ENCODE assay signal across 1 cellular context in the genomic region with DNA sequence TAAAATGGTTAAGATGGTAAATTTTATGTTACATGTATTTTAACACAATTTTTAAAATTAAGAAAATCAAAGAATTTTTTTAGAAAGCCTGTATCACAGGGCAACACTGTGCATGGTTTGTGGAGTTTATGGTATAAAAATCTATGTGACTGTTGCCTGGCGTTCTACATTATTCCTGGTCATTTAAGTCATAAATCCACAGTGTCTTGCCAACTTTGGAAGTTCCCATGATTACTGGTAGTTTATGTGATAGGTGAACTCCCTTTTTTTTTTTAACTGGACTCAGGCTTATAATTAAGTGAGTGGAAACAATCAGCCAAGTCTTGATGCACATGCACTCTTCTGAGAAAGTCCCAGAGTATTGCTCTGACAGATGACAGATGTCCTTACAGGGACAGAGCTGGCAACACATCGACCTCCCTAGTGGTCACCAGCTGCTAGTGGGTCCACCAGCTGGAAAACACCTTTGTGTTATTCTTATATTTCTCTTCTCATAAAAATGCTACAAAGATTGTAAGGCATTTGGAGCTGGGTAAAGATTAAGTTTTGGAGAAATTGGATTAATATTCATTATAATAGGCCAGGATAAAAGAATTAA.
TF ChIP-seq lines count a peak whose summit lies in the region.

No MANE protein-coding gene starts in this region.

TF ChIP-seq in GM23338, 12 proteins besides CTCF, POLR2A, EP300 and RAD21 (continued from another document):
- TF ChIP-seq, protein P1, sequence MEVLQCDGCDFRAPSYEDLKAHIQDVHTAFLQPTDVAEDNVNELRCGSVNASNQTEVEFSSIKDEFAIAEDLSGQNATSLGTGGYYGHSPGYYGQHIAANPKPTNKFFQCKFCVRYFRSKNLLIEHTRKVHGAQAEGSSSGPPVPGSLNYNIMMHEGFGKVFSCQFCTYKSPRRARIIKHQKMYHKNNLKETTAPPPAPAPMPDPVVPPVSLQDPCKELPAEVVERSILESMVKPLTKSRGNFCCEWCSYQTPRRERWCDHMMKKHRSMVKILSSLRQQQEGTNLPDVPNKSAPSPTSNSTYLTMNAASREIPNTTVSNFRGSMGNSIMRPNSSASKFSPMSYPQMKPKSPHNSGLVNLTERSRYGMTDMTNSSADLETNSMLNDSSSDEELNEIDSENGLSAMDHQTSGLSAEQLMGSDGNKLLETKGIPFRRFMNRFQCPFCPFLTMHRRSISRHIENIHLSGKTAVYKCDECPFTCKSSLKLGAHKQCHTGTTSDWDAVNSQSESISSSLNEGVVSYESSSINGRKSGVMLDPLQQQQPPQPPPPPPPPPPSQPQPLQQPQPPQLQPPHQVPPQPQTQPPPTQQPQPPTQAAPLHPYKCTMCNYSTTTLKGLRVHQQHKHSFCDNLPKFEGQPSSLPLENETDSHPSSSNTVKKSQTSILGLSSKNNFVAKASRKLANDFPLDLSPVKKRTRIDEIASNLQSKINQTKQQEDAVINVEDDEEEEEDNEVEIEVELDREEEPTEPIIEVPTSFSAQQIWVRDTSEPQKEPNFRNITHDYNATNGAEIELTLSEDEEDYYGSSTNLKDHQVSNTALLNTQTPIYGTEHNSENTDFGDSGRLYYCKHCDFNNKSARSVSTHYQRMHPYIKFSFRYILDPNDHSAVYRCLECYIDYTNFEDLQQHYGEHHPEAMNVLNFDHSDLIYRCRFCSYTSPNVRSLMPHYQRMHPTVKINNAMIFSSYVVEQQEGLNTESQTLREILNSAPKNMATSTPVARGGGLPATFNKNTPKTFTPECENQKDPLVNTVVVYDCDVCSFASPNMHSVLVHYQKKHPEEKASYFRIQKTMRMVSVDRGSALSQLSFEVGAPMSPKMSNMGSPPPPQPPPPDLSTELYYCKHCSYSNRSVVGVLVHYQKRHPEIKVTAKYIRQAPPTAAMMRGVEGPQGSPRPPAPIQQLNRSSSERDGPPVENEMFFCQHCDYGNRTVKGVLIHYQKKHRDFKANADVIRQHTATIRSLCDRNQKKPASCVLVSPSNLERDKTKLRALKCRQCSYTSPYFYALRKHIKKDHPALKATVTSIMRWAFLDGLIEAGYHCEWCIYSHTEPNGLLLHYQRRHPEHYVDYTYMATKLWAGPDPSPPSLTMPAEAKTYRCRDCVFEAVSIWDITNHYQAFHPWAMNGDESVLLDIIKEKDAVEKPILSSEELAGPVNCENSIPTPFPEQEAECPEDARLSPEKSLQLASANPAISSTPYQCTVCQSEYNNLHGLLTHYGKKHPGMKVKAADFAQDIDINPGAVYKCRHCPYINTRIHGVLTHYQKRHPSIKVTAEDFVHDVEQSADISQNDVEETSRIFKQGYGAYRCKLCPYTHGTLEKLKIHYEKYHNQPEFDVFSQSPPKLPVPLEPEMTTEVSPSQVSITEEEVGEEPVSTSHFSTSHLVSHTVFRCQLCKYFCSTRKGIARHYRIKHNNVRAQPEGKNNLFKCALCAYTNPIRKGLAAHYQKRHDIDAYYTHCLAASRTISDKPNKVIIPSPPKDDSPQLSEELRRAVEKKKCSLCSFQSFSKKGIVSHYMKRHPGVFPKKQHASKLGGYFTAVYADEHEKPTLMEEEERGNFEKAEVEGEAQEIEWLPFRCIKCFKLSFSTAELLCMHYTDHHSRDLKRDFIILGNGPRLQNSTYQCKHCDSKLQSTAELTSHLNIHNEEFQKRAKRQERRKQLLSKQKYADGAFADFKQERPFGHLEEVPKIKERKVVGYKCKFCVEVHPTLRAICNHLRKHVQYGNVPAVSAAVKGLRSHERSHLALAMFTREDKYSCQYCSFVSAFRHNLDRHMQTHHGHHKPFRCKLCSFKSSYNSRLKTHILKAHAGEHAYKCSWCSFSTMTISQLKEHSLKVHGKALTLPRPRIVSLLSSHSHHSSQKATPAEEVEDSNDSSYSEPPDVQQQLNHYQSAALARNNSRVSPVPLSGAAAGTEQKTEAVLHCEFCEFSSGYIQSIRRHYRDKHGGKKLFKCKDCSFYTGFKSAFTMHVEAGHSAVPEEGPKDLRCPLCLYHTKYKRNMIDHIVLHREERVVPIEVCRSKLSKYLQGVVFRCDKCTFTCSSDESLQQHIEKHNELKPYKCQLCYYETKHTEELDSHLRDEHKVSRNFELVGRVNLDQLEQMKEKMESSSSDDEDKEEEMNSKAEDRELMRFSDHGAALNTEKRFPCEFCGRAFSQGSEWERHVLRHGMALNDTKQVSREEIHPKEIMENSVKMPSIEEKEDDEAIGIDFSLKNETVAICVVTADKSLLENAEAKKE (CRISPR knock-in tag; IDR thresholded peaks at IDR 0.05): no peak
- TF ChIP-seq NANOG (IDR thresholded peaks at IDR 0.05; ENCODE audit: borderline replicate concordance) (no peak), EZH2 (IDR thresholded peaks at IDR 0.05; ENCODE audit: low read depth, unreplicated experiment) (no peak), CREB1 (CRISPR knock-in tag; IDR thresholded peaks at IDR 0.05; ENCODE audit: low read depth) (no peak), JUNB (IDR thresholded peaks at IDR 0.05; ENCODE audit: unreplicated experiment) (no peak)
